ENCODE assay signal across 8 cellular contexts in the genomic region with DNA sequence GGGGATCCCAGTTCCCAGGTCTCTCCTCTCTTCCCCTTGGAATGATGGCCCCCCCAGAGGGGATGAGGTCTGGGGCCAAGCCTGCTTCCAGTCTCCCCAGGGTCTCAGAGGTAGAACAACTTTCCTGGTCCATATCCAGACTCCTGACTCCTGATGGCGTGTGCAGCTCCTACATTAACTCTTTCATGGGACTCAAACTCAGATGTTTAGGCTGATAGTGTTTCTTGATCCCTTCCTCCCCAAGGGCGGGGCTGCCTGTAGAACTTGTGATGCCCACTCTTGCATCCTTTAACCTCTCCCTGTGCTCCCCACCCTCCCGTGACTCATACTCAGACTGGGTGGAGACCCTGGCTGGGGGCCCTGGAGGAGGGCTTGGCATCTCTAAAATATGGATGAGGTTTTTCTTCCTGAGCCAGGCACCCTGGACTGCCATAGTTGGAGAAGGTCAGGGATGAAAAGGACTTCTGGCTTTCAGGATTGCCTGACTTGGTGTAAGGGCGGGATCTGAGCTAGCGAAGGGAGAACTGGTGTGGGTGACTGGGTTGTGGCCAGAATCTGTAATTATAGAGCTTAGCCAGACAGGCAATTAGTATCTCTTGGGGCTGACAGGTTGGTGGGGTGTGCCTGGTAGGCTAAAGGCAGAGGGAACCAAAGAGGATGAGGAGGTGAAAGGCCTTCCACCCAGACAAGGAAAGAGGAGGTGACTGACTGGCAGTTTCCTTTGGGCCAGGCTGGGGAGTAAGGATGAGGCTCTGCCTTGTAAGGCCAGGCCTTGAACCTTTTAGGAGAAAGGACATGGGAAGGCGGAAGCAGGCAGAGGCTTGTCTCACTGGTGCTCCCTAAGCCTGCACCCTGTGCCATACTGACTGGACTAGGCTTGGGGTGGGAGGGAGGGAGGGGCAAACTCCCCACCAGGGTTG. TPM values are rescaled to one million over a fixed set of nuclear protein-coding genes. Genes with fewer than 3 reads are reported as not detected.
A peak's percentile ranks its signal among the peaks of the same experiment; 100 is the strongest.
DNase-seq lines count a peak whose midpoint lies in the region; ATAC-seq and TF ChIP-seq lines count a peak whose summit lies in the region.

No MANE protein-coding gene starts in this region.

- H3K9ac ChIP-seq in HUES6 (ENCODE audit: low read length), result peak overlapping the region; percentile 64
- H3K9ac ChIP-seq in iPS-15b (ENCODE audit: low read depth, low read length), result peak overlapping the region; percentile 18

- H3K4me1 ChIP-seq in HUES6 (ENCODE audit: control insufficient read depth, insufficient read depth, low read length), result peaks cover 32% of the 10 kb centered on the region
- H3K4me1 ChIP-seq in adrenal gland (replicated peaks in 1 of 2), result peaks cover 17 to 43% of the 10 kb centered on the region in 2 donors
- peaks cover 30% of the 10 kb centered on the region for H3K4me1 ChIP-seq in iPS-15b (ENCODE audit: control insufficient read depth, insufficient read depth, low read length)

- intact Hi-C loops in adrenal gland (cut with DNase I), result no loop called here

- H3K9me3 ChIP-seq in HUES6 (ENCODE audit: control insufficient read depth, insufficient read depth, low read depth, low read length), result no peaks in the 10 kb centered on the region
- H3K9me3 ChIP-seq in adrenal gland (replicated peaks in 1 of 3), result no peaks in the 10 kb centered on the region
- no peaks in the 10 kb centered on the region for H3K9me3 ChIP-seq in iPS-15b (ENCODE audit: control insufficient read depth, insufficient read depth, low read length)

- 58 to 64% (median 61%) methylated on average over 6 of the region's 6 CpGs for WGBS in adrenal gland, 4 donors

- no peak for TF ChIP-seq POLR2A in adrenal gland (IDR thresholded peaks at IDR 0.05)

- H3K4me3 ChIP-seq in HUES6 (ENCODE audit: low read depth, low read length) (peak overlapping the region; percentile 96), adrenal gland (peak overlapping the region in 1 of 4 donors; percentile 97), iPS-15b (ENCODE audit: low read depth, low read length) (peak overlapping the region; percentile 98)

- no peak overlapping the region for H3K27ac ChIP-seq in HUES6 (ENCODE audit: low read depth, low read length)
- H3K27ac ChIP-seq in adrenal gland, result peak overlapping the region in 3 of 5 donors; percentile 70 to 89 (median 82)

- H3K36me3 ChIP-seq in HUES6 (ENCODE audit: control insufficient read depth, insufficient read depth, low read length) (peaks cover 18% of the 10 kb centered on the region), adrenal gland (replicated peaks in 1 of 2) (peaks cover 0 to 6% of the 10 kb centered on the region in 2 donors), iPS-15b (ENCODE audit: control insufficient read depth, insufficient read depth, low read length) (peaks cover 15% of the 10 kb centered on the region)

- peaks cover 19% of the 10 kb centered on the region; the same call in 1 of the 2 replicates for H3K27me3 ChIP-seq in HUES6 (ENCODE audit: control insufficient read depth, insufficient read depth, low read length)
- H3K27me3 ChIP-seq in adrenal gland, result no peaks in the 10 kb centered on the region
- no peaks in the 10 kb centered on the region for H3K27me3 ChIP-seq in iPS-15b (ENCODE audit: control insufficient read depth, insufficient read depth, low read length)

- DNase-seq in AG09319 (ENCODE audit: extremely low read depth, low read depth) (peak; percentile 85), adrenal gland (peak in 3 of 7 donors; percentile 34 to 46 (median 35)), stromal cell of bone marrow (ENCODE audit: low read depth) (peak; percentile 90), NCI-H2029 (lab: John Stamatoyannopoulos, UW) (no peak)
- no peak for DNase-seq in stimulated activated CD4-positive, alpha-beta T cell treated with anti-CD3 and anti-CD28 coated beads, Interleukin-4, amount 100 ng/mL, for 4 hours

- TF ChIP-seq CTCF in AG09319 (IDR thresholded peaks at IDR 0.05; ENCODE audit: low read depth, low read length), result no peak
- TF ChIP-seq CTCF in adrenal gland (IDR thresholded peaks at IDR 0.05), result no peak

- no peak for ATAC-seq in GM21786 (IDR thresholded peaks at IDR 0.05; ENCODE audit: unreplicated experiment)

RNA-seq across cellular contexts. Expression of gene ATP8B2, which starts 1.5 kb away (rescaled TPM):
- 10 to 100 TPM; 21.2 to 80.8 (median 26.3) TPM for total RNA-seq in adrenal gland
- polyA plus RNA-seq in adrenal gland, result 10 to 100 TPM in 2 of 3 donors, 1 to 10 TPM in 1; 9.9 to 15.4 (median 11.6) TPM

RNA-seq across cellular contexts. Expression of gene AQP10, which starts 5.9 kb away (rescaled TPM):
- not detected for total RNA-seq in adrenal gland
- not detected for polyA plus RNA-seq in adrenal gland

RNA-seq across cellular contexts. Expression of gene HAX1, which starts 54.4 kb away (rescaled TPM):
- 100 to 1,000 TPM in 3 of 8 donors, 10 to 100 TPM in 5; 80.7 to 121 (median 97.0) TPM for total RNA-seq in adrenal gland
- polyA plus RNA-seq in adrenal gland, result 100 to 1,000 TPM; 180 to 243 (median 182) TPM

Comparison
In these comparisons a context has a peak if more than half of its experiments do, and no peak if none do; other contexts are left out.
1. DNase-seq: peak in AG09319 (single experiment) and stromal cell of bone marrow (single experiment); none in NCI-H2029 (single experiment) and stimulated activated CD4-positive, alpha-beta T cell treated with anti-CD3 and anti-CD28 coated beads, Interleukin-4, amount 100 ng/mL, for 4 hours (0 of 2).